8 cellular contexts compared by ENCODE assay signal in genomic region chrX:19846995-19847790, GRCh38. TPM values are rescaled to one million over a fixed set of nuclear protein-coding genes. Genes with fewer than 3 reads are reported as not detected.
DNase-seq lines count a peak whose midpoint lies in the region; ATAC-seq and TF ChIP-seq lines count a peak whose summit lies in the region.

No MANE protein-coding gene starts in this region.

- H3K79me2 ChIP-seq in PC-9 (ENCODE audit: low read depth), result no peaks in the 10 kb centered on the region

- H3K4me1 ChIP-seq in PC-9 (replicated peaks; ENCODE audit: insufficient read depth), result peaks cover 15% of the 10 kb centered on the region

- peak overlapping the region; percentile 1 for H3K4me3 Mint-ChIP-seq in dendritic cell treated with granulocyte-macrophage colony-stimulating factor and Interleukin-4, amounts not matched to agents 40 ng/mL and 50 ng/mL, for 4 days

- no peaks in the 10 kb centered on the region for H3K27me3 ChIP-seq in PC-9 (ENCODE audit: insufficient read depth, low read depth)

- no peaks in the 10 kb centered on the region for H3K9me2 ChIP-seq in PC-9 (ENCODE audit: insufficient read depth)

- no TSS peak for BruUV-seq in PC-9 (replicated peaks; lab: Mats Ljungman, UMichigan)

- POLR2A ChIA-PET in PC-9 (lab: Charles Lee; ENCODE audit: unreplicated experiment), result no interaction called here

- H3K9me3 ChIP-seq in PC-9 (ENCODE audit: insufficient read depth, low read depth), result no peaks in the 10 kb centered on the region

- no peak for TF ChIP-seq CTCF in PC-9 (conservative IDR thresholded peaks at IDR 0.05)

- ATAC-seq in HG03045 (IDR thresholded peaks at IDR 0.05; ENCODE audit: unreplicated experiment), result no peak
- no peak for ATAC-seq in HG02840 (IDR thresholded peaks at IDR 0.05; ENCODE audit: low FRiP score, unreplicated experiment)

- H4K20me1 ChIP-seq in PC-9 (ENCODE audit: insufficient read depth), result no peaks in the 10 kb centered on the region; the same call in 1 of the 2 replicates

- H3K9me3 Mint-ChIP-seq in dendritic cell treated with granulocyte-macrophage colony-stimulating factor and Interleukin-4, amounts not matched to agents 40 ng/mL and 50 ng/mL, for 4 days, result no peaks in the 10 kb centered on the region

- H3K27me3 Mint-ChIP-seq in dendritic cell treated with granulocyte-macrophage colony-stimulating factor and Interleukin-4, amounts not matched to agents 40 ng/mL and 50 ng/mL, for 4 days, result no peaks in the 10 kb centered on the region

- 0 out of 2 replicates have a peak overlapping the region, but pooled peaks have one; percentile 25 for H3K27ac ChIP-seq in PC-9

- intact Hi-C loops in PC-9 (cut with micrococcal nuclease; ENCODE audit: unreplicated experiment), result loop anchor here (5.0 kb wide), 1 partner anchor 40 kb away; the partner anchor contains the start of gene SH3KBP1
- intact Hi-C loops in dendritic cell treated with granulocyte-macrophage colony-stimulating factor and Interleukin-4, amounts not matched to agents 40 ng/mL and 50 ng/mL, for 4 days (cut with micrococcal nuclease), result no loop called here

- peak; percentile 35 for DNase-seq in stimulated activated CD4-positive, alpha-beta T cell treated with anti-CD3 and anti-CD28 coated beads, Interleukin-15, amount 100 ng/mL, for 24 hours
- no peak for DNase-seq in stimulated activated CD4-positive, alpha-beta T cell treated with anti-CD3 and anti-CD28 coated beads, Interleukin-4, amount 100 ng/mL, for 1 hour
- peak; percentile 41 to 63 for DNase-seq in PC-9
- peak; percentile 40 for DNase-seq in non-pigmented ciliary epithelial cell (ENCODE audit: low read depth)
- no peak for DNase-seq in occipital lobe (lab: John Stamatoyannopoulos, UW)

- H3K4me2 ChIP-seq in PC-9, result peak overlapping the region; percentile 26; the same call in 1 of the 2 replicates

- CTCF ChIA-PET in PC-9 (lab: Charles Lee), result interaction anchor here (0.6 kb wide), 1 partner anchor 880 kb away, joined by 4 read pairs; no protein-coding TSS in a partner anchor

- no peaks in the 10 kb centered on the region for H3K36me3 ChIP-seq in PC-9 (ENCODE audit: low read depth)

- peak overlapping the region; percentile 84 for H3K27ac Mint-ChIP-seq in dendritic cell treated with granulocyte-macrophage colony-stimulating factor and Interleukin-4, amounts not matched to agents 40 ng/mL and 50 ng/mL, for 4 days

- H2AFZ ChIP-seq in PC-9, result no peak overlapping the region

- H3K36me3 Mint-ChIP-seq in dendritic cell treated with granulocyte-macrophage colony-stimulating factor and Interleukin-4, amounts not matched to agents 40 ng/mL and 50 ng/mL, for 4 days (ENCODE audit: low read depth), result peaks cover 11% of the 10 kb centered on the region

- H3K4me3 ChIP-seq in PC-9, result no peak overlapping the region

- peaks cover 5% of the 10 kb centered on the region; the same call in 1 of the 2 replicates for H3F3A ChIP-seq in PC-9 (ENCODE audit: insufficient read depth, low read depth)

- H3K4me1 Mint-ChIP-seq in dendritic cell treated with granulocyte-macrophage colony-stimulating factor and Interleukin-4, amounts not matched to agents 40 ng/mL and 50 ng/mL, for 4 days (ENCODE audit: low read depth), result peaks cover 16% of the 10 kb centered on the region

RNA-seq across cellular contexts. Expression of gene SH3KBP1, which starts 40.2 kb away (rescaled TPM):
- total RNA-seq in PC-9 (2021), result 42.5 and 58.3 TPM in 2 replicates
- total RNA-seq in occipital lobe, result 16.4 TPM

Comparison
In these comparisons a context has a peak if more than half of its experiments do, and no peak if none do; other contexts are left out.
1. DNase-seq: peak in stimulated activated CD4-positive, alpha-beta T cell treated with anti-CD3 and anti-CD28 coated beads, Interleukin-15, amount 100 ng/mL, for 24 hours (single experiment), PC-9 (2 of 2) and non-pigmented ciliary epithelial cell (single experiment); none in stimulated activated CD4-positive, alpha-beta T cell treated with anti-CD3 and anti-CD28 coated beads, Interleukin-4, amount 100 ng/mL, for 1 hour (single experiment) and occipital lobe (single experiment).